ENCODE assay signal across 8 cellular contexts in the genomic region with DNA sequence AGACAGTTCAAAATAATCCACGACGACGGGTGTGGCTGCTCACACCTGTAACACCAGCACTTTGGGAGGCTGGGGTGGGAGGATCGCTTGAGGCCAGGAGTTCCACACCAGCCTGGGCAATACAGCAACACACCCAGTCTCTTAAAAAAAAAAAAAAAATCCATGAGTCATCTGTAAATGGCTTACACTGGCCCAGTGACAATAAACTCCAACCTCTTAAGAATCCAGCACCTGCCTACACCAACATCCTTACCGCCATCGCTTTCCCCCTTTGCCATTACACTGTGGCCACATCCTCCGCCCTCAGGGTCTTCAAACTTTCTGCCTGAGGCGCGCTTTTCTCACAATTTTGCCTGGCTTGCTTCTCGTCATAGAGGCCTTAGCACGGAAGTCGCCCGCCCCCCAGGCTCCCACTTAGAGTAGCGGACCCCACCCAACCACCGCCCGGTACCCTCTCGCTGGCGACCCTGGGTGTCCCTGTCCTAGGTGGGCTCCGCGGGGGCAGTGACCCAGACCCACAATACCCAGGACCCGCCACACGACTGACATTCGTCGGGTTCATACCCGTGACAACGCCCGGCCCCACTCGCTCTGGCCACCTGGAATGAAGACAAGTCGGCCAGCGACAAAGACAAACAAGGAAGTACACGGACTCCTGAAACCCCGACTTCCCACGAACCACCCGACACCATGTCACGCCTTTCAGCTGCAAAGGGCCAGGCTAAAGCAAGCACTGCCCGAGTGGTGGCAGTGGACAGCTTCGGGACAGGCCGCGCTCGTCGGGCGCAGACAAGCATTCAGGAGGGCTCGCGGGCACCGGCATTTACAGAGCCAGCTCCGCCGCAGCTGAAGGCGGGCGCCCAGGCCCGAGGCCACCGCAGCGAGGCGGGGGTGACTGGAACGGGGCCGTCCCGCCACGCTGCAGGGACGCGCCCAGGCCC. TPM values are rescaled to one million over a fixed set of nuclear protein-coding genes. Genes with fewer than 3 reads are reported as not detected.
DNase-seq lines count a peak whose midpoint lies in the region; ATAC-seq and TF ChIP-seq lines count a peak whose summit lies in the region.

No MANE protein-coding gene starts in this region.

- intact Hi-C loops in CD4-positive, alpha-beta T cell (cut with DNase I, micrococcal nuclease): loop anchor here in 1 of 2 experiments (2.0 to 5.0 kb wide), 4 partner anchors 59 to 129 kb away; a partner anchor contains a TSS
- intact Hi-C loops in MCF 10A (cut with micrococcal nuclease): no loop called here

- DNase-seq in CD4-positive, alpha-beta T cell: peak in 5 of 10 experiments; percentile 10 to 38 (median 15)
- DNase-seq in MCF 10A (ENCODE audit: unreplicated experiment) (peak; percentile 58), kidney epithelial cell (ENCODE audit: low read depth) (peak; percentile 21), mesenteric fat pad (ENCODE audit: low spot score) (no peak)
- DNase-seq in stimulated activated CD4-positive, alpha-beta T cell treated with anti-CD3 and anti-CD28 coated beads, Interleukin-4, amount 100 ng/mL, for 24 hours: peak; percentile 29

- POLR2A ChIA-PET in CD4-positive, alpha-beta T cell (lab: Charles Lee): interaction anchor here (0.9 to 2.3 kb wide), 12 partner anchors 8 to 210 kb away, joined by 3 to 30 read pairs (median 9); a partner anchor contains a TSS
- POLR2A ChIA-PET in MCF 10A (lab: Yijun Ruan, JAX): interaction anchor here (1.1 to 2.9 kb wide), 5 partner anchors 16 to 158 kb away, joined by 5 to 24 read pairs (median 11); a partner anchor contains a TSS

- peaks cover 57% of the 10 kb centered on the region for H3K36me3 Mint-ChIP-seq in CD4-positive, alpha-beta T cell (ENCODE audit: low read depth)
- peaks cover 55% of the 10 kb centered on the region for H3K36me3 Mint-ChIP-seq in MCF 10A (ENCODE audit: insufficient read depth, unreplicated experiment)

- H3K27ac ChIP-seq in CD4-positive, alpha-beta T cell (ENCODE audit: low read depth, low read length): peak overlapping the region; percentile 94

- no peaks in the 10 kb centered on the region for H3K27me3 ChIP-seq in CD4-positive, alpha-beta T cell (ENCODE audit: control insufficient read depth, insufficient read depth, low read length)
- no peaks in the 10 kb centered on the region for H3K27me3 ChIP-seq in kidney epithelial cell (ENCODE audit: control insufficient read depth, insufficient read depth, low read length)

- H3K36me3 ChIP-seq in kidney epithelial cell (ENCODE audit: control insufficient read depth, insufficient read depth, low read length): peaks cover 2% of the 10 kb centered on the region

- CTCF ChIA-PET in CD4-positive, alpha-beta T cell (lab: Charles Lee): interaction anchor here (1.1 to 1.5 kb wide), 2 partner anchors 66 to 77 kb away, joined by 3 to 7 read pairs; no protein-coding TSS in a partner anchor
- CTCF ChIA-PET in MCF 10A (lab: Yijun Ruan, JAX): interaction anchor here (0.8 kb wide), 1 partner anchor 59 kb away, joined by 3 read pairs; no protein-coding TSS in a partner anchor

- peak; percentile 8 for ATAC-seq in CD4-positive, alpha-beta T cell (ENCODE audit: poor library complexity)
- ATAC-seq in GM18868 (IDR thresholded peaks at IDR 0.05; ENCODE audit: unreplicated experiment): peak; percentile 22
- peak; percentile 27 for ATAC-seq in HG03066 (IDR thresholded peaks at IDR 0.05; ENCODE audit: low read depth, unreplicated experiment)

- H3K27ac Mint-ChIP-seq in CD4-positive, alpha-beta T cell: peak overlapping the region; percentile 100
- peak overlapping the region; percentile 100 for H3K27ac Mint-ChIP-seq in MCF 10A (ENCODE audit: low read depth, unreplicated experiment)

- H3K27me3 Mint-ChIP-seq in CD4-positive, alpha-beta T cell: no peaks in the 10 kb centered on the region
- H3K27me3 Mint-ChIP-seq in MCF 10A (ENCODE audit: insufficient read depth, unreplicated experiment): no peaks in the 10 kb centered on the region

- H3K4me3 ChIP-seq in kidney epithelial cell (ENCODE audit: low read depth, low read length): peak overlapping the region; percentile 70

- peak overlapping the region; percentile 77 for H3K4me3 Mint-ChIP-seq in CD4-positive, alpha-beta T cell
- peak overlapping the region; percentile 94 for H3K4me3 Mint-ChIP-seq in MCF 10A (ENCODE audit: unreplicated experiment)

- peaks cover 49% of the 10 kb centered on the region for H3K4me1 Mint-ChIP-seq in CD4-positive, alpha-beta T cell (ENCODE audit: low read depth)
- peaks cover 10% of the 10 kb centered on the region for H3K4me1 Mint-ChIP-seq in MCF 10A (ENCODE audit: insufficient read depth, unreplicated experiment)

- H3K9me3 Mint-ChIP-seq in CD4-positive, alpha-beta T cell: no peaks in the 10 kb centered on the region
- no peaks in the 10 kb centered on the region for H3K9me3 Mint-ChIP-seq in MCF 10A (ENCODE audit: unreplicated experiment)

- H3K9me3 ChIP-seq in CD4-positive, alpha-beta T cell (ENCODE audit: control insufficient read depth, low read length): no peaks in the 10 kb centered on the region

- TF ChIP-seq CTCF in CD4-positive, alpha-beta T cell (IDR thresholded peaks at IDR 0.05): no peak
- TF ChIP-seq CTCF in MCF 10A (IDR thresholded peaks at IDR 0.05; ENCODE audit: unreplicated experiment) (no peak), kidney epithelial cell (IDR thresholded peaks at IDR 0.05; ENCODE audit: insufficient read depth, low read length, poor library complexity, severe bottlenecking) (no peak)

- BruUV-seq in MCF 10A (replicated peaks; lab: Mats Ljungman, UMichigan): TSS peak; percentile 85

TF ChIP-seq in PFSK-1, 5 proteins besides CTCF, POLR2A, EP300 and RAD21:
- TF ChIP-seq SIN3A (IDR thresholded peaks at IDR 0.05; ENCODE audit: borderline replicate concordance, insufficient read depth, low read length) (no peak), POLR2AphosphoS5 (IDR thresholded peaks at IDR 0.05; ENCODE audit: low read depth, low read length) (no peak), TAF1 (IDR thresholded peaks at IDR 0.05; ENCODE audit: borderline replicate concordance, insufficient read depth, low read length) (peak; percentile 35; the same call in 1 of the 2 replicates)
- TF ChIP-seq, protein P1, sequence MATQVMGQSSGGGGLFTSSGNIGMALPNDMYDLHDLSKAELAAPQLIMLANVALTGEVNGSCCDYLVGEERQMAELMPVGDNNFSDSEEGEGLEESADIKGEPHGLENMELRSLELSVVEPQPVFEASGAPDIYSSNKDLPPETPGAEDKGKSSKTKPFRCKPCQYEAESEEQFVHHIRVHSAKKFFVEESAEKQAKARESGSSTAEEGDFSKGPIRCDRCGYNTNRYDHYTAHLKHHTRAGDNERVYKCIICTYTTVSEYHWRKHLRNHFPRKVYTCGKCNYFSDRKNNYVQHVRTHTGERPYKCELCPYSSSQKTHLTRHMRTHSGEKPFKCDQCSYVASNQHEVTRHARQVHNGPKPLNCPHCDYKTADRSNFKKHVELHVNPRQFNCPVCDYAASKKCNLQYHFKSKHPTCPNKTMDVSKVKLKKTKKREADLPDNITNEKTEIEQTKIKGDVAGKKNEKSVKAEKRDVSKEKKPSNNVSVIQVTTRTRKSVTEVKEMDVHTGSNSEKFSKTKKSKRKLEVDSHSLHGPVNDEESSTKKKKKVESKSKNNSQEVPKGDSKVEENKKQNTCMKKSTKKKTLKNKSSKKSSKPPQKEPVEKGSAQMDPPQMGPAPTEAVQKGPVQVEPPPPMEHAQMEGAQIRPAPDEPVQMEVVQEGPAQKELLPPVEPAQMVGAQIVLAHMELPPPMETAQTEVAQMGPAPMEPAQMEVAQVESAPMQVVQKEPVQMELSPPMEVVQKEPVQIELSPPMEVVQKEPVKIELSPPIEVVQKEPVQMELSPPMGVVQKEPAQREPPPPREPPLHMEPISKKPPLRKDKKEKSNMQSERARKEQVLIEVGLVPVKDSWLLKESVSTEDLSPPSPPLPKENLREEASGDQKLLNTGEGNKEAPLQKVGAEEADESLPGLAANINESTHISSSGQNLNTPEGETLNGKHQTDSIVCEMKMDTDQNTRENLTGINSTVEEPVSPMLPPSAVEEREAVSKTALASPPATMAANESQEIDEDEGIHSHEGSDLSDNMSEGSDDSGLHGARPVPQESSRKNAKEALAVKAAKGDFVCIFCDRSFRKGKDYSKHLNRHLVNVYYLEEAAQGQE (IDR thresholded peaks at IDR 0.05; ENCODE audit: insufficient read depth in 1 of 2, low read depth in 2 of 2, low read length in 2 of 2): no peak
TF ChIP-seq in PFSK-1: peak in this region for 1.

RNA-seq across cellular contexts. Expression of a gene that starts 0.6 kb away (rescaled TPM):
- 10 to 100 TPM; 31.5 to 34.0 TPM for total RNA-seq in CD4-positive, alpha-beta T cell
- polyA plus RNA-seq in PFSK-1 (2012; ENCODE audit: insufficient read length, low read depth): 29.8 TPM
- 94.9 and 116 TPM in 2 replicates for total RNA-seq in MCF 10A (2022)
- total RNA-seq in kidney epithelial cell: 73.2 and 79.1 TPM in 2 replicates
- total RNA-seq in mesenteric fat pad: 78.7 TPM

RNA-seq across cellular contexts. Expression of a gene that starts 59.4 kb away (rescaled TPM):
- 10 to 100 TPM; 75.1 to 85.6 TPM for total RNA-seq in CD4-positive, alpha-beta T cell
- polyA plus RNA-seq in PFSK-1 (2012; ENCODE audit: insufficient read length, low read depth): 25.0 TPM
- total RNA-seq in MCF 10A (2022) (41.0 and 42.4 TPM in 2 replicates), kidney epithelial cell (51.3 and 59.3 TPM in 2 replicates), mesenteric fat pad (47.0 TPM)
